In genomic region chr4:6574747-6575502, GRCh38 we compare ENCODE assay signal across 8 cellular contexts. TPM values are rescaled to one million over a fixed set of nuclear protein-coding genes. Genes with fewer than 3 reads are reported as not detected.
DNase-seq lines count a peak whose midpoint lies in the region; ATAC-seq and TF ChIP-seq lines count a peak whose summit lies in the region.

MAN2B2 (plus strand) TSS chr4:6575189; CDS start chr4:6575211, 22 bp downstream.

- intact Hi-C loops in colonic mucosa (cut with DNase I): no loop called here

- ATAC-seq in GM18909 (IDR thresholded peaks at IDR 0.05; ENCODE audit: poor library complexity, unreplicated experiment) (peak; percentile 92), HG03159 (IDR thresholded peaks at IDR 0.05; ENCODE audit: unreplicated experiment) (peak; percentile 81)

- H3K36me3 ChIP-seq in colonic mucosa: peaks cover 4% of the 10 kb centered on the region

- peak within 1 kb of the TSS; percentile 70 for H3K4me3 ChIP-seq in colonic mucosa

- peak within 1 kb of the TSS; percentile 23 for H3K27ac ChIP-seq in colonic mucosa

- DNase-seq in AG20443 (ENCODE audit: low spot score) (peak; percentile 99), NCI-H446 (lab: John Stamatoyannopoulos, UW) (peak; percentile 31 to 82), colonic mucosa (peak; percentile 92), left kidney (ENCODE audit: low read depth, low spot score) (peak; percentile 96)
- peak; percentile 86 for DNase-seq in activated CD4-positive, alpha-beta T cell treated with anti-CD3 and anti-CD28 coated beads for 48 hours
- peak; percentile 80 for DNase-seq in stimulated activated CD4-positive, alpha-beta T cell treated with anti-CD3 and anti-CD28 coated beads, Interleukin-1b, Interleukin-23, amount 100 ng/mL, for 48 hours

- H3K9me3 ChIP-seq in colonic mucosa: no peaks in the 10 kb centered on the region

- no peaks in the 10 kb centered on the region for H3K27me3 ChIP-seq in colonic mucosa

- H3K9ac ChIP-seq in colonic mucosa (ENCODE audit: low read depth in 2 of 2, low read length in 2 of 2): peak within 1 kb of the TSS; percentile 92 to 99

- TF ChIP-seq CTCF in colonic mucosa (IDR thresholded peaks at IDR 0.05): no peak

- peaks cover 7% of the 10 kb centered on the region for H3K4me1 ChIP-seq in colonic mucosa

RNA-seq across cellular contexts. Expression of gene MAN2B2, which starts in this region (rescaled TPM):
- 10 to 100 TPM; 30.7 to 31.1 TPM for total RNA-seq in colonic mucosa

Comparison
In these comparisons a context has a peak if more than half of its experiments do, and no peak if none do; other contexts are left out.
1. Peak in every context shown above with its lines: DNase-seq, ATAC-seq, H3K4me3 ChIP-seq and H3K27ac ChIP-seq.